ENCODE assay signal across 2 cellular contexts in the genomic region with DNA sequence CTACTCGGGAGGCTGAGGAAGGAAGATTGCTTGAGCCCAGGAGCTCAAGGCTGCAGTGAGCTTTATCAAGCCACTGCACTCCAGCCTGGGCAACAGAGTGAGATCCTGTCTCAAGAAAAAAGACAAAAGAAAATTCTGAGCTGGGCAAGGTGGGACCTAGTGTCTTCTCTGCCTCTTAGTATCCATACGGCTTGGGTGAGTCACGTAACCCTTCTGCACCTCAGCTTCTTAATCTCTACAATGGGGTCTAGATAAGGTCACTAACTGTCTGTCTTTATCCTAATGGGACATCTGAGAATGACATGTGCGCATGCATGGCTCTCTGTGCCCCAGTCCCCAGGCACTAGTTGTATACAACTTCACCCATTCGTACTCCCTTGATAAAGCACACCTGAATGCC.
A peak's percentile ranks its signal among the peaks of the same experiment; 100 is the strongest.
TF ChIP-seq lines count a peak whose summit lies in the region.

No MANE protein-coding gene starts in this region.

TF ChIP-seq in K562, 482 proteins besides CTCF, POLR2A, EP300 and RAD21:
- TF ChIP-seq BCOR (IDR thresholded peaks at IDR 0.05) (0 out of 2 replicates have a peak, but pooled peaks have one; percentile 41), BCL6 (CRISPR knock-in tag; IDR thresholded peaks at IDR 0.05) (no peak), JUND (IDR thresholded peaks at IDR 0.05; ENCODE audit: borderline replicate concordance, low read depth, low read length) (peak; percentile 70), JUND (tag; IDR thresholded peaks at IDR 0.05; ENCODE audit: borderline replicate concordance, low read depth, low read length) (peak; percentile 77; the same call in 1 of the 3 replicates), TCF3 (CRISPR knock-in tag; IDR thresholded peaks at IDR 0.05) (peak; percentile 38; the same call in 1 of the 2 replicates), ESRRA (IDR thresholded peaks at IDR 0.05; ENCODE audit: borderline replicate concordance, low read depth) (peak; percentile 75; the same call in 1 of the 2 replicates), SMARCA4 (IDR thresholded peaks at IDR 0.05) (0 out of 2 replicates have a peak, but pooled peaks have one; percentile 27), SOX6 (IDR thresholded peaks at IDR 0.05) (peak; percentile 61), RBM25 (IDR thresholded peaks at IDR 0.05; ENCODE audit: low read depth, low read length, severe bottlenecking) (peak; percentile 60), FOSL1 (tag; conservative IDR thresholded peaks at IDR 0.05) (peak; percentile 79), ZNF589 (CRISPR knock-in tag; IDR thresholded peaks at IDR 0.05; ENCODE audit: low read depth) (no peak), DPF2 (IDR thresholded peaks at IDR 0.05) (peak; percentile 18; the same call in 1 of the 2 replicates), CBFA2T2 (conservative IDR thresholded peaks at IDR 0.05) (peak; percentile 30; the same call in 1 of the 2 replicates), ZEB2 (IDR thresholded peaks at IDR 0.05) (peak; percentile 58; the same call in 1 of the 2 replicates), RCOR1 (IDR thresholded peaks at IDR 0.05; ENCODE audit: borderline replicate concordance in 1 of 2, low read depth in 2 of 2, low read length in 2 of 2) (peak in 1 of 2 experiments; percentile 48; a peak in 1 of 4 replicates), HOXB6 (CRISPR knock-in tag; IDR thresholded peaks at IDR 0.05; ENCODE audit: borderline replicate concordance) (no peak), ADNP (tag; IDR thresholded peaks at IDR 0.05) (peak; percentile 82), CBFA2T3 (IDR thresholded peaks at IDR 0.05) (peak; percentile 60), ARID2 (IDR thresholded peaks at IDR 0.05) (no peak), NRF1 (conservative IDR thresholded peaks at IDR 0.05 in 1 of 2, IDR thresholded peaks at IDR 0.05 in 1 of 2) (peak; percentile 33 to 42; a peak in 2 of 4 replicates), ZNF121 (CRISPR knock-in tag; conservative IDR thresholded peaks at IDR 0.05) (peak; percentile 84), CTBP1 (IDR thresholded peaks at IDR 0.05; ENCODE audit: borderline replicate concordance) (peak; percentile 29; the same call in 1 of the 2 replicates)
- TF ChIP-seq, protein P1, sequence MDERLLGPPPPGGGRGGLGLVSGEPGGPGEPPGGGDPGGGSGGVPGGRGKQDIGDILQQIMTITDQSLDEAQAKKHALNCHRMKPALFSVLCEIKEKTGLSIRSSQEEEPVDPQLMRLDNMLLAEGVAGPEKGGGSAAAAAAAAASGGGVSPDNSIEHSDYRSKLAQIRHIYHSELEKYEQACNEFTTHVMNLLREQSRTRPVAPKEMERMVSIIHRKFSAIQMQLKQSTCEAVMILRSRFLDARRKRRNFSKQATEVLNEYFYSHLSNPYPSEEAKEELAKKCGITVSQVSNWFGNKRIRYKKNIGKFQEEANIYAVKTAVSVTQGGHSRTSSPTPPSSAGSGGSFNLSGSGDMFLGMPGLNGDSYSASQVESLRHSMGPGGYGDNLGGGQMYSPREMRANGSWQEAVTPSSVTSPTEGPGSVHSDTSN (CRISPR knock-in tag; IDR thresholded peaks at IDR 0.05; ENCODE audit: low read depth): no peak
- TF ChIP-seq, protein P1 (tag; conservative IDR thresholded peaks at IDR 0.05; ENCODE audit: low read depth): no peak
- TF ChIP-seq, protein P2, sequence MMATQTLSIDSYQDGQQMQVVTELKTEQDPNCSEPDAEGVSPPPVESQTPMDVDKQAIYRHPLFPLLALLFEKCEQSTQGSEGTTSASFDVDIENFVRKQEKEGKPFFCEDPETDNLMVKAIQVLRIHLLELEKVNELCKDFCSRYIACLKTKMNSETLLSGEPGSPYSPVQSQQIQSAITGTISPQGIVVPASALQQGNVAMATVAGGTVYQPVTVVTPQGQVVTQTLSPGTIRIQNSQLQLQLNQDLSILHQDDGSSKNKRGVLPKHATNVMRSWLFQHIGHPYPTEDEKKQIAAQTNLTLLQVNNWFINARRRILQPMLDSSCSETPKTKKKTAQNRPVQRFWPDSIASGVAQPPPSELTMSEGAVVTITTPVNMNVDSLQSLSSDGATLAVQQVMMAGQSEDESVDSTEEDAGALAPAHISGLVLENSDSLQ (IDR thresholded peaks at IDR 0.05): 0 out of 2 replicates have a peak, but pooled peaks have one; percentile 23

TF ChIP-seq in H1, 55 proteins besides CTCF, POLR2A, EP300 and RAD21:
- TF ChIP-seq KDM5A (IDR thresholded peaks at IDR 0.05; ENCODE audit: low read length) (no peak), TCF12 (IDR thresholded peaks at IDR 0.05; ENCODE audit: low read depth, low read length) (no peak), ZNF274 (IDR thresholded peaks at IDR 0.05; ENCODE audit: borderline replicate concordance, extremely low read depth, low read length) (no peak), SAP30 (IDR thresholded peaks at IDR 0.05; ENCODE audit: insufficient read depth, insufficient replicate concordance, low read length) (no peak), CREB1 (IDR thresholded peaks at IDR 0.05) (no peak), CEBPB (IDR thresholded peaks at IDR 0.05; ENCODE audit: low read depth, low read length) (no peak), GTF2F1 (IDR thresholded peaks at IDR 0.05; ENCODE audit: borderline replicate concordance, low read depth, low read length) (no peak), KDM1A (IDR thresholded peaks at IDR 0.05; ENCODE audit: borderline replicate concordance, low read length) (no peak), TAF7 (optimal IDR thresholded peaks at IDR 0.05; ENCODE audit: borderline replicate concordance, low read depth, low read length) (no peak), CHD2 (IDR thresholded peaks at IDR 0.05; ENCODE audit: low read length) (no peak), RFX5 (IDR thresholded peaks at IDR 0.05; ENCODE audit: borderline replicate concordance, low read depth, low read length) (no peak), RXRA (IDR thresholded peaks at IDR 0.05; ENCODE audit: insufficient read depth, low read depth, low read length) (no peak), KDM4A (IDR thresholded peaks at IDR 0.05; ENCODE audit: low read depth, low read length, severe bottlenecking) (no peak), GABPA (IDR thresholded peaks at IDR 0.05; ENCODE audit: borderline replicate concordance, insufficient read depth, low read length) (no peak)
